In the genomic region with DNA sequence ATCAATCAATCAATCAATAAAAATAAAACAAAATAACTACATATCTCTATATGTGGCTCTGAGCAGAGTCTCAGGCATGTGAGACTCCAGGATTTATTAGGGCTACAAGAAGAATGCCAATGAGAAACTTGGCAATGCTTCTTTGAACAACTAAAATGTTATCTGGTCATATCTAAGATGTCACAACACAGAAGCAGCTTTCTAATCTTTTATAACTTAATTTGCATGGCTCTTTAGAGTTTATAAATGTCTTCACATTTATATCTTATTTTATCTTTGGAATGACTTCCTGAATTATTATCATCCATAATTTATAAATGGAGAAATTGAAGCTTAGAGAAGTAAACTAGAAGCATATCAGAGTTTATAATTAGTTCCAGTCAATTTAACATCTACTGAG, we compare ENCODE assay signal across 6 cellular contexts.
"Had no signal": no experiment of that assay in that cellular context is flagged by ENCODE, and none has a peak within 500 bp of the region (broad histone marks: within the 10 kb centered on the region; RNA-seq: fewer than 3 reads in every experiment).

No MANE protein-coding gene starts in this region.

- H3K27ac ChIP-seq: HL-60 had no signal

- DNase-seq: IMR-90, KBM-7, KG1 had no signal

- ATAC-seq: K562 had no signal

- FAIRE-seq: HTR-8/SVneo, K562 had no signal

- H3K4me3 ChIP-seq: K562 had no signal
